16 cellular contexts compared by ENCODE assay signal in genomic region chr2:46836295-46837111, GRCh38.
DNase-seq lines count a peak whose midpoint lies in the region; ATAC-seq and TF ChIP-seq lines count a peak whose summit lies in the region.
"Had no signal": no experiment of that assay in that cellular context is flagged by ENCODE, and none has a peak within 500 bp of the region (broad histone marks: within the 10 kb centered on the region; RNA-seq: fewer than 3 reads in every experiment).

No MANE protein-coding gene starts in this region.

- peak; percentile 29 to 66 for ATAC-seq in left cardiac atrium
- ATAC-seq in GM21619 (IDR thresholded peaks at IDR 0.05; ENCODE audit: unreplicated experiment), result no peak
- no peak for ATAC-seq in foreskin keratinocyte
- ATAC-seq: T-helper 17 cell had no signal

- POLR2A ChIA-PET in MCF 10A (lab: Yijun Ruan, JAX), result interaction anchor here (0.6 to 0.9 kb wide), 2 partner anchors 9 to 15 kb away, joined by 3 to 4 read pairs; no protein-coding TSS in a partner anchor

- peak; percentile 45 to 68 for TF ChIP-seq EP300 in tibial nerve (IDR thresholded peaks at IDR 0.05)

- TF ChIP-seq CTCF in breast epithelium (IDR thresholded peaks at IDR 0.05) (no peak), MCF 10A (IDR thresholded peaks at IDR 0.05; ENCODE audit: unreplicated experiment) (no peak), tibial nerve (IDR thresholded peaks at IDR 0.05) (no peak), lower leg skin (IDR thresholded peaks at IDR 0.05) (no peak), foreskin keratinocyte (conservative IDR thresholded peaks at IDR 0.05) (no peak)

- H3K4me3 ChIP-seq in breast epithelium (no peak overlapping the region), tibial nerve (no peak overlapping the region), lower leg skin (ENCODE audit: low read depth, poor library complexity, severe bottlenecking) (no peak overlapping the region)
- H3K4me3 ChIP-seq: ascending aorta, hepatocyte, lung, transverse colon had no signal

- no peaks in the 10 kb centered on the region for H3K36me3 ChIP-seq in breast epithelium
- H3K36me3 ChIP-seq in tibial nerve, result no peaks in the 10 kb centered on the region
- H3K36me3 ChIP-seq: ascending aorta, transverse colon had no signal

- no peak overlapping the region for H3K4me3 Mint-ChIP-seq in MCF 10A (ENCODE audit: unreplicated experiment)
- H3K4me3 Mint-ChIP-seq: T-helper 17 cell had no signal

- no peak for TF ChIP-seq POLR2A in breast epithelium (IDR thresholded peaks at IDR 0.05)
- TF ChIP-seq POLR2A in tibial nerve (IDR thresholded peaks at IDR 0.05), result no peak
- no peak for TF ChIP-seq POLR2A in lower leg skin (IDR thresholded peaks at IDR 0.05)

- H3K27me3 Mint-ChIP-seq in MCF 10A (ENCODE audit: insufficient read depth, unreplicated experiment), result no peaks in the 10 kb centered on the region

- in situ Hi-C loops in SK-MEL-5 (cut with HindIII; ENCODE audit: low pct_unique_long_range_greater_than_20kb, low sequenced_read_pairs), result no loop called here

- H3K27ac ChIP-seq in breast epithelium, result peak overlapping the region; percentile 45 to 49
- peak overlapping the region in 2 of 4 donors; percentile 43 to 48 for H3K27ac ChIP-seq in tibial nerve
- H3K27ac ChIP-seq in foreskin keratinocyte, result no peak overlapping the region
- H3K27ac ChIP-seq: ascending aorta, hepatocyte, transverse colon had no signal

- H3K9me3 ChIP-seq in breast epithelium (no peaks in the 10 kb centered on the region), tibial nerve (no peaks in the 10 kb centered on the region)
- H3K9me3 ChIP-seq: ascending aorta, transverse colon had no signal

- H3K36me3 Mint-ChIP-seq in MCF 10A (ENCODE audit: insufficient read depth, unreplicated experiment), result peaks cover 7% of the 10 kb centered on the region

- H3K4me1 ChIP-seq in breast epithelium (no peaks in the 10 kb centered on the region), tibial nerve (peaks cover 0 to 17% (median 0%) of the 10 kb centered on the region in 4 donors), foreskin keratinocyte (no peaks in the 10 kb centered on the region)
- H3K4me1 ChIP-seq: ascending aorta had no signal

- intact Hi-C loops in breast epithelium (cut with DNase I; ENCODE audit: low total_unique reads) (no loop called here), MCF 10A (cut with micrococcal nuclease) (no loop called here), left cardiac atrium (cut with DNase I) (no loop called here), lower leg skin (cut with DNase I; ENCODE audit: low total_unique reads) (no loop called here)

- CTCF ChIA-PET in MCF 10A (lab: Yijun Ruan, JAX), result interaction anchor here (0.6 kb wide), 1 partner anchor 149 kb away, joined by 4 read pairs; no protein-coding TSS in a partner anchor

- DNase-seq in breast epithelium (ENCODE audit: low spot score in 2 of 2) (peak in 1 of 2 donors; percentile 74), MCF 10A (ENCODE audit: unreplicated experiment) (no peak), SK-MEL-5 (ENCODE audit: low read depth, low spot score) (peak; percentile 76), left cardiac atrium (no peak), tibial nerve (ENCODE audit: low spot score in 2 of 2) (no peak), lower leg skin (ENCODE audit: low spot score in 2 of 2) (no peak), foreskin keratinocyte (no peak)
- DNase-seq: activated CD4-positive, alpha-beta T cell treated with anti-CD3 and anti-CD28 coated beads for 4 hours; activated T-cell treated with anti-CD3 and anti-CD28 coated beads, Interleukin-2, amount 50 U/mL, for 1 hour; OCI-M1; T-helper 17 cell; transverse colon had no signal

- H3K27me3 ChIP-seq in breast epithelium (no peaks in the 10 kb centered on the region), tibial nerve (no peaks in the 10 kb centered on the region), foreskin keratinocyte (no peaks in the 10 kb centered on the region)
- H3K27me3 ChIP-seq: ascending aorta, hepatocyte, transverse colon had no signal

- 55 to 58% methylated on average over 12 of the region's 12 CpGs for WGBS in tibial nerve, 2 donors
- 66 to 70% methylated on average over 12 of the region's 12 CpGs for WGBS in lower leg skin, 2 donors

- no peak overlapping the region for H3K27ac Mint-ChIP-seq in MCF 10A (ENCODE audit: low read depth, unreplicated experiment)
- H3K27ac Mint-ChIP-seq: T-helper 17 cell had no signal

- H3K4me1 Mint-ChIP-seq in MCF 10A (ENCODE audit: insufficient read depth, unreplicated experiment), result peaks cover 5% of the 10 kb centered on the region

- no TSS peak for BruUV-seq in MCF 10A (replicated peaks; lab: Mats Ljungman, UMichigan)

- H3K9me3 Mint-ChIP-seq in MCF 10A (ENCODE audit: unreplicated experiment), result no peaks in the 10 kb centered on the region

Comparison
In these comparisons a context has a peak if more than half of its experiments do, and no peak if none do; other contexts are left out.
1. ATAC-seq: peak in left cardiac atrium (2 of 2); none in GM21619 (single experiment) and foreskin keratinocyte (single experiment).